In genomic region chr18:36572135-36572856, GRCh38 we compare ENCODE assay signal across 9 cellular contexts.
DNase-seq lines count a peak whose midpoint lies in the region; ATAC-seq, FAIRE-seq and TF ChIP-seq lines count a peak whose summit lies in the region.
"Had no signal": no experiment of that assay in that cellular context is flagged by ENCODE, and none has a peak within 500 bp of the region (broad histone marks: within the 10 kb centered on the region; RNA-seq: fewer than 3 reads in every experiment).

No MANE protein-coding gene starts in this region.

- peak; percentile 97 for ATAC-seq in SK-N-SH treated with all-trans-retinoic acid at 6 μM for 48 hours
- ATAC-seq: activated naive CD4-positive, alpha-beta T cell treated with anti-CD3 and anti-CD28 coated beads, Interleukin-2, amount 50 U/mL, for 72 hours had no signal

- no peak overlapping the region for H3K27ac Mint-ChIP-seq in progenitor cell of endocrine pancreas
- H3K27ac Mint-ChIP-seq: activated naive CD4-positive, alpha-beta T cell treated with anti-CD3 and anti-CD28 coated beads, Interleukin-2, amount 50 U/mL, for 72 hours had no signal

- peak; percentile 74 for TF ChIP-seq CTCF in LNCaP clone FGC (IDR thresholded peaks at IDR 0.05; ENCODE audit: control insufficient read depth, extremely low read depth, insufficient read depth)
- TF ChIP-seq CTCF in fibroblast of villous mesenchyme (IDR thresholded peaks at IDR 0.05; ENCODE audit: insufficient read depth, low read depth, low read length), result peak; percentile 55
- TF ChIP-seq CTCF in progenitor cell of endocrine pancreas (IDR thresholded peaks at IDR 0.05; ENCODE audit: unreplicated experiment), result peak; percentile 67

- H3K27me3 Mint-ChIP-seq in progenitor cell of endocrine pancreas, result no peaks in the 10 kb centered on the region

- H3K4me1 Mint-ChIP-seq in progenitor cell of endocrine pancreas (ENCODE audit: low read depth), result no peaks in the 10 kb centered on the region

- no peaks in the 10 kb centered on the region for H3K36me3 Mint-ChIP-seq in progenitor cell of endocrine pancreas (ENCODE audit: insufficient read depth)
- H3K36me3 Mint-ChIP-seq: activated naive CD4-positive, alpha-beta T cell treated with anti-CD3 and anti-CD28 coated beads, Interleukin-2, amount 50 U/mL, for 72 hours had no signal

- H3K4me3 Mint-ChIP-seq in progenitor cell of endocrine pancreas (ENCODE audit: low read depth), result no peak overlapping the region

- no peaks in the 10 kb centered on the region for H3K9me3 Mint-ChIP-seq in progenitor cell of endocrine pancreas (ENCODE audit: low read depth)
- H3K9me3 Mint-ChIP-seq: activated naive CD4-positive, alpha-beta T cell treated with anti-CD3 and anti-CD28 coated beads, Interleukin-2, amount 50 U/mL, for 72 hours had no signal

- no peak overlapping the region for H3K4me3 ChIP-seq in LNCaP clone FGC (ENCODE audit: low read depth, low read length)
- H3K4me3 ChIP-seq in fibroblast of villous mesenchyme (ENCODE audit: low read depth, low read length), result no peak overlapping the region

- peak; percentile 22 to 27 for DNase-seq in activated T-cell treated with anti-CD3 and anti-CD28 coated beads, Interleukin-2, amount 50 U/mL, for 48 hours
- DNase-seq in activated T-cell treated with anti-CD3 and anti-CD28 coated beads for 4 hours (no peak), LNCaP clone FGC (ENCODE audit: low read depth) (peak; percentile 11), fibroblast of villous mesenchyme (ENCODE audit: low read depth) (peak; percentile 45), progenitor cell of endocrine pancreas (ENCODE audit: low spot score, unreplicated experiment) (peak; percentile 19), ureter (ENCODE audit: low spot score) (no peak), HTR-8/SVneo (ENCODE audit: insufficient read length, low spot score) (no peak)

- FAIRE-seq in HTR-8/SVneo (lab: Jason Lieb, UNC), result no peak

TF ChIP-seq in SK-N-SH treated with all-trans-retinoic acid at 6 μM for 48 hours, 23 proteins besides CTCF, POLR2A, EP300 and RAD21:
- TF ChIP-seq ARNTL (CRISPR knock-in tag; IDR thresholded peaks at IDR 0.05; ENCODE audit: borderline replicate concordance, low read depth), result no peak
- TF ChIP-seq TCF4 (CRISPR knock-in tag; IDR thresholded peaks at IDR 0.05; ENCODE audit: borderline replicate concordance), result no peak
- TF ChIP-seq SNAI2 (CRISPR knock-in tag; IDR thresholded peaks at IDR 0.05), result no peak
- no peak for TF ChIP-seq CSDC2 (CRISPR knock-in tag; IDR thresholded peaks at IDR 0.05)
- TF ChIP-seq GLIS3 (CRISPR knock-in tag; IDR thresholded peaks at IDR 0.05), result no peak
- TF ChIP-seq ZNF70 (CRISPR knock-in tag; IDR thresholded peaks at IDR 0.05), result no peak
- no peak for TF ChIP-seq TSHZ2 (CRISPR knock-in tag; IDR thresholded peaks at IDR 0.05)
- no peak for TF ChIP-seq PATZ1 (CRISPR knock-in tag; IDR thresholded peaks at IDR 0.05; ENCODE audit: borderline replicate concordance)
- TF ChIP-seq ZC3H10 (CRISPR knock-in tag; IDR thresholded peaks at IDR 0.05), result no peak
- TF ChIP-seq, protein P1, sequence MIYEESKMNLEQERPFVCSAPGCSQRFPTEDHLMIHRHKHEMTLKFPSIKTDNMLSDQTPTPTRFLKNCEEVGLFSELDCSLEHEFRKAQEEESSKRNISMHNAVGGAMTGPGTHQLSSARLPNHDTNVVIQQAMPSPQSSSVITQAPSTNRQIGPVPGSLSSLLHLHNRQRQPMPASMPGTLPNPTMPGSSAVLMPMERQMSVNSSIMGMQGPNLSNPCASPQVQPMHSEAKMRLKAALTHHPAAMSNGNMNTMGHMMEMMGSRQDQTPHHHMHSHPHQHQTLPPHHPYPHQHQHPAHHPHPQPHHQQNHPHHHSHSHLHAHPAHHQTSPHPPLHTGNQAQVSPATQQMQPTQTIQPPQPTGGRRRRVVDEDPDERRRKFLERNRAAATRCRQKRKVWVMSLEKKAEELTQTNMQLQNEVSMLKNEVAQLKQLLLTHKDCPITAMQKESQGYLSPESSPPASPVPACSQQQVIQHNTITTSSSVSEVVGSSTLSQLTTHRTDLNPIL (CRISPR knock-in tag; IDR thresholded peaks at IDR 0.05; ENCODE audit: low read depth), result no peak
- TF ChIP-seq ZFP3 (CRISPR knock-in tag; IDR thresholded peaks at IDR 0.05), result no peak
- no peak for TF ChIP-seq ZFP30 (CRISPR knock-in tag; IDR thresholded peaks at IDR 0.05)
- TF ChIP-seq OSR1 (CRISPR knock-in tag; IDR thresholded peaks at IDR 0.05), result no peak
- no peak for TF ChIP-seq ZNF8 (CRISPR knock-in tag; IDR thresholded peaks at IDR 0.05)
- TF ChIP-seq ESRRG (CRISPR knock-in tag; IDR thresholded peaks at IDR 0.05), result no peak
- no peak for TF ChIP-seq ISL1 (CRISPR knock-in tag; IDR thresholded peaks at IDR 0.05)

Comparison
In these comparisons a context has a peak if more than half of its experiments do, and no peak if none do; other contexts are left out.
1. DNase-seq: peak in activated T-cell treated with anti-CD3 and anti-CD28 coated beads, Interleukin-2, amount 50 U/mL, for 48 hours (2 of 2), LNCaP clone FGC (single experiment), fibroblast of villous mesenchyme (single experiment) and progenitor cell of endocrine pancreas (single experiment); none in activated T-cell treated with anti-CD3 and anti-CD28 coated beads for 4 hours (single experiment), ureter (single experiment) and HTR-8/SVneo (single experiment).
2. Peak in every context shown above with its lines, with median percentiles within 50 percentile points of each other: CTCF ChIP-seq.